ENCODE assay signal across 16 cellular contexts in the genomic region with DNA sequence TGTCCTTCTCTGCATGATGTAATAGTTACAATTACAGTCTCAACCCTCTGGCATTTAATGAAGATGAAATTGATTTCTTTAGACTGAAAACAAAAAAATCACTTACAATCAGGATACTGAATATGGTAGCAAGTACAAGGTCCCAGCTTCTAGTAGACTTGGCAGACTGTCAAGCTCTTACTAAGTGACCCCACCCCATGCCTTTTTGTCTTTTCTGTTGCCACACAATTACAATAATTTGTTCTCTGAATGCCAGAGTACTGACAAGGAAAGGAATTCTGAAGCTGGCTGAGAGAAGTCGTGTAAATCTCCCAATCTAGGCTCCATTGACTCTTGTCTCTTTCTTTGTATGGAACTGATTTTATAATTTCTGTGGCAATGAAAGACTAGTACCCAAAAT.
DNase-seq lines count a peak whose midpoint lies in the region; ATAC-seq and TF ChIP-seq lines count a peak whose summit lies in the region.
"Had no signal": no experiment of that assay in that cellular context is flagged by ENCODE, and none has a peak within 500 bp of the region (broad histone marks: within the 10 kb centered on the region; RNA-seq: fewer than 3 reads in every experiment).

No MANE protein-coding gene starts in this region.

- H3K4me3 ChIP-seq in RWPE2 (ENCODE audit: severe bottlenecking) (no peak overlapping the region), tibial artery (no peak overlapping the region)
- H3K4me3 ChIP-seq: heart right ventricle had no signal

- DNase-seq in NCI-H1417 (lab: John Stamatoyannopoulos, UW) (peak in 2 of 3 experiments; percentile 18 to 46), NCI-H1417 treated with DMSO at 0.1 percent for 48 hours (lab: John Stamatoyannopoulos, UW) (no peak), RWPE2 (ENCODE audit: low spot score) (no peak), fibroblast of peridontal ligament (ENCODE audit: extremely low read depth) (peak; percentile 60), NCI-H446 (lab: John Stamatoyannopoulos, UW) (no peak), tibial artery (no peak), NCI-H82 (lab: John Stamatoyannopoulos, UW) (no peak)
- DNase-seq: activated T-cell treated with anti-CD3 and anti-CD28 coated beads, Interleukin-2, amount 50 U/mL, for 72 hours; anterior cingulate cortex; heart right ventricle; MM.1S; natural killer cell; PC-3; right cardiac atrium had no signal

- H3K4me1 ChIP-seq in RWPE2 (ENCODE audit: insufficient read depth, poor library complexity, severe bottlenecking) (peaks cover 12% of the 10 kb centered on the region), tibial artery (no peaks in the 10 kb centered on the region)
- H3K4me1 ChIP-seq: heart right ventricle had no signal

- intact Hi-C loops in tibial artery (cut with DNase I; ENCODE audit: low total_unique reads): no loop called here

- H3K9me3 ChIP-seq in RWPE2 (ENCODE audit: severe bottlenecking) (no peaks in the 10 kb centered on the region), tibial artery (no peaks in the 10 kb centered on the region)

- H3K36me3 ChIP-seq in RWPE2 (ENCODE audit: low read depth) (no peaks in the 10 kb centered on the region), tibial artery (no peaks in the 10 kb centered on the region)
- H3K36me3 ChIP-seq: heart right ventricle had no signal

- H3K27ac ChIP-seq in RWPE2 (ENCODE audit: poor library complexity, severe bottlenecking) (peak overlapping the region; percentile 36), tibial artery (no peak overlapping the region)
- H3K27ac ChIP-seq: 22Rv1, heart right ventricle had no signal

- no peaks in the 10 kb centered on the region for H3K27me3 ChIP-seq in RWPE2 (ENCODE audit: insufficient read depth, poor library complexity, severe bottlenecking)
- no peaks in the 10 kb centered on the region for H3K27me3 ChIP-seq in tibial artery
- H3K27me3 ChIP-seq: heart right ventricle had no signal

- TF ChIP-seq CTCF in RWPE2 (IDR thresholded peaks at IDR 0.05; ENCODE audit: poor library complexity, severe bottlenecking): no peak
- TF ChIP-seq CTCF in tibial artery (IDR thresholded peaks at IDR 0.05): no peak

- peak; percentile 88 for ATAC-seq in RWPE2 (ENCODE audit: low read depth)
- ATAC-seq in GM18498 (IDR thresholded peaks at IDR 0.05; ENCODE audit: unreplicated experiment): no peak
- ATAC-seq: activated T-cell treated with anti-CD3 and anti-CD28 coated beads, Interleukin-2, amount 50 U/mL, for 72 hours; heart right ventricle; natural killer cell; PC-3; right cardiac atrium had no signal

Comparison
In these comparisons a context has a peak if more than half of its experiments do, and no peak if none do; other contexts are left out.
1. DNase-seq: peak in NCI-H1417 (2 of 3) and fibroblast of peridontal ligament (single experiment); none in NCI-H1417 treated with DMSO at 0.1 percent for 48 hours (single experiment), RWPE2 (single experiment), NCI-H446 (0 of 2), tibial artery (0 of 2) and NCI-H82 (single experiment).